In genomic region chr11:75346912-75347647, GRCh38 we compare ENCODE assay signal across 9 cellular contexts. TPM values are rescaled to one million over a fixed set of nuclear protein-coding genes. Genes with fewer than 3 reads are reported as not detected.
DNase-seq lines count a peak whose midpoint lies in the region; ATAC-seq, FAIRE-seq and TF ChIP-seq lines count a peak whose summit lies in the region.
"Had no signal": no experiment of that assay in that cellular context is flagged by ENCODE, and none has a peak within 500 bp of the region (broad histone marks: within the 10 kb centered on the region; RNA-seq: fewer than 3 reads in every experiment).

No MANE protein-coding gene starts in this region.

- H3K4me1 Mint-ChIP-seq in activated CD8-positive, alpha-beta T cell treated with anti-CD3 and anti-CD28 coated beads for 36 hours (ENCODE audit: low read depth) = peaks cover 81% of the 10 kb centered on the region
- H3K4me1 Mint-ChIP-seq in stimulated activated naive B cell treated with anti-CD40 and anti-IgM and Interleukin-4, amounts not matched to agents 10 μg/mL and 1 μg/mL and 100 μg/mL, for 72 hours = peaks cover 37 to 67% of the 10 kb centered on the region in 2 donors

- CTCF ChIA-PET in activated CD8-positive, alpha-beta T cell treated with anti-CD3 and anti-CD28 coated beads for 36 hours (lab: Charles Lee) = interaction anchor here (0.9 to 1.6 kb wide), 4 partner anchors 8 to 41 kb away, joined by 3 to 8 read pairs (median 4); no protein-coding TSS in a partner anchor

- DNase-seq in GM03348 (ENCODE audit: low spot score) = peak; percentile 54
- DNase-seq in activated CD8-positive, alpha-beta T cell treated with anti-CD3 and anti-CD28 coated beads for 36 hours = no peak
- DNase-seq in heart right ventricle = peak in 1 of 2 donors; percentile 55
- no peak for DNase-seq in small intestine
- DNase-seq in mucosa of gallbladder (ENCODE audit: low spot score) = no peak
- no peak for DNase-seq in T1000 (lab: John Stamatoyannopoulos, UW)
- no peak for DNase-seq in COLO668 (lab: John Stamatoyannopoulos, UW; ENCODE audit: unreplicated experiment)
- no peak for DNase-seq in stimulated activated naive B cell treated with anti-CD40 and anti-IgM and Interleukin-4, amounts not matched to agents 10 μg/mL and 1 μg/mL and 100 μg/mL, for 72 hours
- DNase-seq: naive B cell had no signal

- H3K27ac ChIP-seq in heart right ventricle = peak overlapping the region in 9 of 10 donors; percentile 39 to 95 (median 67)
- H3K27ac ChIP-seq in small intestine (ENCODE audit: low read depth in 1 of 2, low read length in 1 of 2) = peak overlapping the region; percentile 50 to 93

- no peaks in the 10 kb centered on the region for H3K27me3 Mint-ChIP-seq in activated CD8-positive, alpha-beta T cell treated with anti-CD3 and anti-CD28 coated beads for 36 hours
- H3K27me3 Mint-ChIP-seq in stimulated activated naive B cell treated with anti-CD40 and anti-IgM and Interleukin-4, amounts not matched to agents 10 μg/mL and 1 μg/mL and 100 μg/mL, for 72 hours = peaks cover 8 to 11% of the 10 kb centered on the region in 2 donors

- no peak for TF ChIP-seq CTCF in activated CD8-positive, alpha-beta T cell treated with anti-CD3 and anti-CD28 coated beads for 36 hours (IDR thresholded peaks at IDR 0.05)
- no peak for TF ChIP-seq CTCF in heart right ventricle (IDR thresholded peaks at IDR 0.05)

- peak overlapping the region; percentile 22 for H3K27ac Mint-ChIP-seq in activated CD8-positive, alpha-beta T cell treated with anti-CD3 and anti-CD28 coated beads for 36 hours
- no peak overlapping the region for H3K27ac Mint-ChIP-seq in stimulated activated naive B cell treated with anti-CD40 and anti-IgM and Interleukin-4, amounts not matched to agents 10 μg/mL and 1 μg/mL and 100 μg/mL, for 72 hours

- no peaks in the 10 kb centered on the region for H3K36me3 Mint-ChIP-seq in activated CD8-positive, alpha-beta T cell treated with anti-CD3 and anti-CD28 coated beads for 36 hours (ENCODE audit: low read depth)
- no peaks in the 10 kb centered on the region for H3K36me3 Mint-ChIP-seq in stimulated activated naive B cell treated with anti-CD40 and anti-IgM and Interleukin-4, amounts not matched to agents 10 μg/mL and 1 μg/mL and 100 μg/mL, for 72 hours
- H3K36me3 Mint-ChIP-seq: naive B cell had no signal

- H3K9me3 Mint-ChIP-seq in activated CD8-positive, alpha-beta T cell treated with anti-CD3 and anti-CD28 coated beads for 36 hours = no peaks in the 10 kb centered on the region
- no peaks in the 10 kb centered on the region for H3K9me3 Mint-ChIP-seq in stimulated activated naive B cell treated with anti-CD40 and anti-IgM and Interleukin-4, amounts not matched to agents 10 μg/mL and 1 μg/mL and 100 μg/mL, for 72 hours
- H3K9me3 Mint-ChIP-seq: naive B cell had no signal

- H3K27me3 ChIP-seq in heart right ventricle (no peaks in the 10 kb centered on the region), small intestine (ENCODE audit: control insufficient read depth in 2 of 2, insufficient read depth in 2 of 2, low read length in 2 of 2) (no peaks in the 10 kb centered on the region)

- H3K4me3 Mint-ChIP-seq in activated CD8-positive, alpha-beta T cell treated with anti-CD3 and anti-CD28 coated beads for 36 hours = no peak overlapping the region
- H3K4me3 Mint-ChIP-seq in stimulated activated naive B cell treated with anti-CD40 and anti-IgM and Interleukin-4, amounts not matched to agents 10 μg/mL and 1 μg/mL and 100 μg/mL, for 72 hours = no peak overlapping the region
- H3K4me3 Mint-ChIP-seq: naive B cell had no signal

- H3K36me3 ChIP-seq in heart right ventricle (peaks cover 0 to 11% (median 0%) of the 10 kb centered on the region in 9 donors), small intestine (ENCODE audit: control insufficient read depth in 2 of 2, insufficient read depth in 2 of 2, low read length in 2 of 2) (no peaks in the 10 kb centered on the region)

- ATAC-seq in activated CD8-positive, alpha-beta T cell treated with anti-CD3 and anti-CD28 coated beads for 36 hours = no peak
- ATAC-seq in heart right ventricle = no peak
- ATAC-seq in stimulated activated naive B cell treated with anti-CD40 and anti-IgM and Interleukin-4, amounts not matched to agents 10 μg/mL and 1 μg/mL and 100 μg/mL, for 72 hours (replicated peaks) = no peak

- no peak overlapping the region for H3K4me3 ChIP-seq in heart right ventricle
- H3K4me3 ChIP-seq in small intestine (ENCODE audit: low read depth in 1 of 2, low read length in 2 of 2) = no peak overlapping the region

- intact Hi-C loops in activated CD8-positive, alpha-beta T cell treated with anti-CD3 and anti-CD28 coated beads for 36 hours (cut with micrococcal nuclease) = no loop called here
- intact Hi-C loops in heart right ventricle (cut with DNase I) = loop anchor here in 1 of 10 donors (5.0 kb wide), 1 partner anchor 35 kb away; no protein-coding TSS in a partner anchor

- no peak for FAIRE-seq in small intestine (lab: Jason Lieb, UNC)

- POLR2A ChIA-PET in activated CD8-positive, alpha-beta T cell treated with anti-CD3 and anti-CD28 coated beads for 36 hours (lab: Charles Lee) = interaction anchor here (0.9 to 1.2 kb wide), 3 partner anchors 8 to 10 kb away, joined by 3 to 4 read pairs (median 3); no protein-coding TSS in a partner anchor

- H3K4me1 ChIP-seq in heart right ventricle (peaks cover 36 to 95% (median 81%) of the 10 kb centered on the region in 9 donors), small intestine (ENCODE audit: control insufficient read depth in 2 of 2, insufficient read depth in 1 of 2, low read depth in 1 of 2, low read length in 1 of 2) (peaks cover 22 to 39% of the 10 kb centered on the region in 2 donors)

- H3K9me3 ChIP-seq in heart right ventricle (no peaks in the 10 kb centered on the region), small intestine (ENCODE audit: control insufficient read depth, low read depth) (no peaks in the 10 kb centered on the region)

- WGBS in heart right ventricle, 2 donors = 61 to 65% methylated on average over 11 of the region's 11 CpGs
- 58 to 67% (median 67%) methylated on average over 11 of the region's 11 CpGs for WGBS in small intestine, 3 donors

RNA-seq across cellular contexts. Expression of gene ARRB1, which starts 4.4 kb away (rescaled TPM):
- 10 to 100 TPM; 16.2 to 18.8 TPM for total RNA-seq in activated CD8-positive, alpha-beta T cell treated with anti-CD3 and anti-CD28 coated beads for 36 hours
- 10 to 100 TPM; 14.4 to 33.9 (median 21.7) TPM for total RNA-seq in heart right ventricle
- polyA plus RNA-seq in heart right ventricle = 1 to 10 TPM; 8.1 to 8.9 TPM
- 10 to 100 TPM; 20.0 to 41.5 (median 28.2) TPM for polyA plus RNA-seq in small intestine
- 57.7 TPM for total RNA-seq in mucosa of gallbladder

RNA-seq across cellular contexts. Expression of gene RPS3, which starts 52.2 kb away (rescaled TPM):
- 1,000 to 10,000 TPM; 4,906 to 4,954 TPM for total RNA-seq in activated CD8-positive, alpha-beta T cell treated with anti-CD3 and anti-CD28 coated beads for 36 hours
- total RNA-seq in heart right ventricle = 1,000 to 10,000 TPM in 2 of 10 donors, 100 to 1,000 TPM in 8; 803 to 1,301 (median 939) TPM
- polyA plus RNA-seq in heart right ventricle = 1,000 to 10,000 TPM in 1 of 2 donors, 100 to 1,000 TPM in 1; 698 to 1,945 TPM
- 1,000 to 10,000 TPM; 1,492 to 4,274 (median 2,891) TPM for polyA plus RNA-seq in small intestine
- 1,626 TPM for total RNA-seq in mucosa of gallbladder
